8 cellular contexts compared by ENCODE assay signal in genomic region chr3:128648402-128648801, GRCh38. TPM values are rescaled to one million over a fixed set of nuclear protein-coding genes. Genes with fewer than 3 reads are reported as not detected.
DNase-seq lines count a peak whose midpoint lies in the region; ATAC-seq and TF ChIP-seq lines count a peak whose summit lies in the region.

No MANE protein-coding gene starts in this region.

- peak overlapping the region; percentile 15 for H3K27ac Mint-ChIP-seq in T-helper 2 cell treated with Interferon-gamma antibody and Interleukin-4, amounts not matched to agents 5 μg/mL and 100 μg/mL, for 36 hours

- H3K36me3 Mint-ChIP-seq in T-helper 2 cell treated with Interferon-gamma antibody and Interleukin-4, amounts not matched to agents 5 μg/mL and 100 μg/mL, for 36 hours (ENCODE audit: low read depth): peaks cover 23% of the 10 kb centered on the region

- H3K4me3 Mint-ChIP-seq in T-helper 2 cell treated with Interferon-gamma antibody and Interleukin-4, amounts not matched to agents 5 μg/mL and 100 μg/mL, for 36 hours: peak overlapping the region; percentile 83

- DNase-seq in T-helper 2 cell treated with Interferon-gamma antibody and Interleukin-4, amounts not matched to agents 5 μg/mL and 100 μg/mL, for 36 hours (ENCODE audit: low spot score): no peak
- DNase-seq in T-helper 2 cell: no peak
- no peak for DNase-seq in SK-N-MC (ENCODE audit: low read depth, low spot score)
- DNase-seq in epithelial cell of esophagus (ENCODE audit: low read depth): no peak
- DNase-seq in skeletal muscle cell (ENCODE audit: low read depth): no peak
- no peak for DNase-seq in NCI-H524 (lab: John Stamatoyannopoulos, UW)
- DNase-seq in effector CD4-positive, alpha-beta T cell: no peak
- DNase-seq in left ventricle myocardium superior: no peak

- peak overlapping the region; percentile 98 for H3K9ac ChIP-seq in SK-N-MC (ENCODE audit: insufficient read length)

- H3K9me3 Mint-ChIP-seq in T-helper 2 cell treated with Interferon-gamma antibody and Interleukin-4, amounts not matched to agents 5 μg/mL and 100 μg/mL, for 36 hours: no peaks in the 10 kb centered on the region

- no peaks in the 10 kb centered on the region for H3K27me3 Mint-ChIP-seq in T-helper 2 cell treated with Interferon-gamma antibody and Interleukin-4, amounts not matched to agents 5 μg/mL and 100 μg/mL, for 36 hours (ENCODE audit: low read depth)

- no peak for TF ChIP-seq CTCF in epithelial cell of esophagus (IDR thresholded peaks at IDR 0.05; ENCODE audit: insufficient read depth, low read depth, low read length, missing control alignments)

- H3K4me3 ChIP-seq in SK-N-MC (peak overlapping the region; percentile 78), epithelial cell of esophagus (ENCODE audit: low read length) (peak overlapping the region; percentile 91), skeletal muscle cell (ENCODE audit: low read depth, low read length) (peak overlapping the region; percentile 98)

- peaks cover 16% of the 10 kb centered on the region for H3K4me1 Mint-ChIP-seq in T-helper 2 cell treated with Interferon-gamma antibody and Interleukin-4, amounts not matched to agents 5 μg/mL and 100 μg/mL, for 36 hours (ENCODE audit: low read depth)

- H3K9me3 ChIP-seq in SK-N-MC (ENCODE audit: low read depth, low read length): peaks cover 4% of the 10 kb centered on the region; the same call in 1 of the 2 replicates

- H3K27ac ChIP-seq in SK-N-MC: peak overlapping the region; percentile 85; the same call in 1 of the 2 replicates

- intact Hi-C loops in left ventricle myocardium superior (cut with micrococcal nuclease): no loop called here

- no peak for ATAC-seq in left ventricle myocardium superior

- peaks cover 39% of the 10 kb centered on the region for H3K36me3 ChIP-seq in SK-N-MC (ENCODE audit: insufficient read depth, low read length)

RNA-seq across cellular contexts. Expression of gene RPN1, which starts 2.2 kb away (rescaled TPM):
- 104 TPM for total RNA-seq in left ventricle myocardium superior
